Comparison of ENCODE assay signal across 24 cellular contexts in genomic region chr3:353191-353739, GRCh38.
DNase-seq lines count a peak whose midpoint lies in the region; ATAC-seq, FAIRE-seq and TF ChIP-seq lines count a peak whose summit lies in the region.
"Had no signal": no experiment of that assay in that cellular context is flagged by ENCODE, and none has a peak within 500 bp of the region (broad histone marks: within the 10 kb centered on the region; RNA-seq: fewer than 3 reads in every experiment).

No MANE protein-coding gene starts in this region.

- no peak overlapping the region for H2AK5ac ChIP-seq in IMR-90 (ENCODE audit: low read depth, low read length)

- H3K79me1 ChIP-seq in IMR-90 (ENCODE audit: low read depth in 1 of 2, low read length in 2 of 2): no peaks in the 10 kb centered on the region

- no peak overlapping the region for H2BK5ac ChIP-seq in IMR-90 (ENCODE audit: low read depth, low read length, poor library complexity, severe bottlenecking)

- CTCF ChIA-PET in IMR-90 (lab: Yijun Ruan, JAX) (interaction anchor here (1.4 kb wide), 1 partner anchor 23 kb away, joined by 4 read pairs; no protein-coding TSS in a partner anchor), GM10248 (lab: Yijun Ruan, JAX) (interaction anchor here (1.4 to 8.3 kb wide), 9 partner anchors 10 to 312 kb away, joined by 3 to 118 read pairs (median 12); no protein-coding TSS in a partner anchor)

- H2AFZ ChIP-seq in IMR-90 (replicated peaks; ENCODE audit: low read length, poor library complexity): no peak overlapping the region
- H2AFZ ChIP-seq: GM23248 had no signal

- H3K36me3 ChIP-seq in IMR-90 (ENCODE audit: control insufficient read depth, insufficient read depth, low read length) (no peaks in the 10 kb centered on the region), bronchial epithelial cell (ENCODE audit: control insufficient read depth, insufficient read depth, low read length) (no peaks in the 10 kb centered on the region), left lung (no peaks in the 10 kb centered on the region)

- ATAC-seq in IMR-90 (ENCODE audit: low read depth) (no peak), left lung (peak; percentile 64), HG03045 (IDR thresholded peaks at IDR 0.05; ENCODE audit: unreplicated experiment) (no peak)

- H3K9ac ChIP-seq in IMR-90 (ENCODE audit: low read depth, low read length): no peak overlapping the region
- H3K9ac ChIP-seq: GM23248 had no signal

- no peak overlapping the region for H3K4me3 ChIP-seq in IMR-90 (ENCODE audit: insufficient read depth, low read depth, low read length)
- no peak overlapping the region for H3K4me3 ChIP-seq in bronchial epithelial cell (ENCODE audit: low read depth, low read length)
- H3K4me3 ChIP-seq in left lung: no peak overlapping the region
- H3K4me3 ChIP-seq: GM23248, SK-N-MC had no signal

- intact Hi-C loops in IMR-90 (cut with micrococcal nuclease) (no loop called here), left lung (cut with DNase I) (no loop called here)

- no peak overlapping the region for H4K5ac ChIP-seq in IMR-90 (ENCODE audit: low read depth, low read length)

- H3K4ac ChIP-seq in IMR-90 (ENCODE audit: low read depth, low read length): no peak overlapping the region

- peak; percentile 6 for DNase-seq in NCI-H146 (lab: John Stamatoyannopoulos, UW)
- no peak for DNase-seq in NCI-H146 treated with DMSO at 0.1 percent for 48 hours (lab: John Stamatoyannopoulos, UW; ENCODE audit: unreplicated experiment)
- no peak for DNase-seq in IMR-90
- DNase-seq in bronchial epithelial cell (ENCODE audit: low read depth): peak; percentile 63
- DNase-seq in left lung: no peak
- no peak for DNase-seq in stimulated activated naive CD4-positive, alpha-beta T cell (lab: John Stamatoyannopoulos, UW)
- DNase-seq in GM10248 (ENCODE audit: extremely low spot score): no peak
- DNase-seq: Calu3, DMS79 treated with DMSO at 0.1 percent for 48 hours, GF-D8, GM23248, H7, NCI-H1092 treated with DMSO at 0.1 percent for 48 hours, NCI-H1436, NCI-H1930, NCI-H2107, NCI-H446 treated with DMSO at 0.1 percent for 48 hours, NCI-H526, SIG-M5, SW 1271 had no signal

- BruUV-seq in IMR-90 (replicated peaks; lab: Mats Ljungman, UMichigan): no TSS peak

- no peak for TF ChIP-seq RAD21 in IMR-90 (IDR thresholded peaks at IDR 0.05; ENCODE audit: low read length)

- no peak overlapping the region for H2BK20ac ChIP-seq in IMR-90 (ENCODE audit: low read depth, low read length)

- H3K14ac ChIP-seq in IMR-90 (replicated peaks; ENCODE audit: low read depth, low read length): no peak overlapping the region

- TF ChIP-seq POLR2A in IMR-90 (IDR thresholded peaks at IDR 0.05; ENCODE audit: low read depth, low read length): no peak

- POLR2A ChIA-PET in IMR-90 (lab: Charles Lee; ENCODE audit: unreplicated experiment): no interaction called here
- POLR2A ChIA-PET in GM10248 (lab: Yijun Ruan, JAX): no interaction called here

- no peak overlapping the region for H2AK9ac ChIP-seq in IMR-90 (replicated peaks; ENCODE audit: low read depth, low read length, poor library complexity)

- peaks cover 8% of the 10 kb centered on the region for H3K9me1 ChIP-seq in IMR-90 (ENCODE audit: insufficient read depth, low read length)

- TF ChIP-seq CTCF in IMR-90 (conservative IDR thresholded peaks at IDR 0.05; ENCODE audit: low read depth, low read length) (no peak), bronchial epithelial cell (IDR thresholded peaks at IDR 0.05; ENCODE audit: insufficient read depth, low read length, severe bottlenecking) (no peak), left lung (IDR thresholded peaks at IDR 0.05) (no peak), GM10248 (IDR thresholded peaks at IDR 0.05; ENCODE audit: control extremely low read depth, extremely low read depth, low read depth, missing control alignments) (no peak)

- no peak overlapping the region for H4K8ac ChIP-seq in IMR-90 (ENCODE audit: low read depth in 2 of 2, low read length in 2 of 2)

- dilution Hi-C loops in IMR-90 (cut with HindIII; ENCODE audit: low sequenced_read_pairs, unreplicated experiment): no loop called here

- no peaks in the 10 kb centered on the region for H4K20me1 ChIP-seq in IMR-90 (ENCODE audit: insufficient read depth, low read length)

- no peaks in the 10 kb centered on the region for H3K27me3 ChIP-seq in IMR-90 (ENCODE audit: control insufficient read depth, insufficient read depth, low read length)
- H3K27me3 ChIP-seq in bronchial epithelial cell (ENCODE audit: control insufficient read depth, insufficient read depth, low read length): no peaks in the 10 kb centered on the region
- H3K27me3 ChIP-seq in left lung: no peaks in the 10 kb centered on the region

- WGBS in IMR-90 (ENCODE audit: extremely low coverage in 2 of 2, insufficient read length in 1 of 2), 2 experiments: no CpG with 5 or more reads among the region's 3 CpGs

- H2BK15ac ChIP-seq in IMR-90 (ENCODE audit: low read depth, low read length): no peak overlapping the region

- no peak overlapping the region for H3K23ac ChIP-seq in IMR-90 (ENCODE audit: low read depth, low read length)

- peaks cover 18% of the 10 kb centered on the region for H3K4me1 ChIP-seq in IMR-90 (ENCODE audit: control insufficient read depth, insufficient read depth, low read length)
- H3K4me1 ChIP-seq in left lung: no peaks in the 10 kb centered on the region

- no peak for FAIRE-seq in bronchial epithelial cell (lab: Jason Lieb, UNC)
- FAIRE-seq: RCC 7860 had no signal

- H3K9me3 ChIP-seq in IMR-90 (ENCODE audit: control insufficient read depth, insufficient read depth, low read length) (no peaks in the 10 kb centered on the region), left lung (no peaks in the 10 kb centered on the region)

- no peak overlapping the region for H2BK120ac ChIP-seq in IMR-90 (ENCODE audit: low read depth, low read length)

- H4K91ac ChIP-seq in IMR-90 (ENCODE audit: insufficient read depth, low read depth, low read length): no peak overlapping the region

- no peak overlapping the region for H3K18ac ChIP-seq in IMR-90 (ENCODE audit: low read depth, low read length)

- in situ Hi-C loops in IMR-90 (cut with MboI; ENCODE audit: low sequenced_read_pairs): no loop called here

- H3K56ac ChIP-seq in IMR-90 (ENCODE audit: extremely low read depth, insufficient read depth, low read length): no peak overlapping the region

- no peak overlapping the region for H3K27ac ChIP-seq in IMR-90 (ENCODE audit: insufficient read depth, low read length)
- H3K27ac ChIP-seq in left lung: no peak overlapping the region
- H3K27ac ChIP-seq: 22Rv1, GM23248, SK-N-MC had no signal

- H3K4me2 ChIP-seq in IMR-90 (ENCODE audit: low read depth, low read length): no peak overlapping the region

TF ChIP-seq in IMR-90, 13 proteins besides CTCF, POLR2A, EP300 and RAD21:
- TF ChIP-seq USF2 (IDR thresholded peaks at IDR 0.05; ENCODE audit: low read depth, low read length) (no peak), NFE2L2 (IDR thresholded peaks at IDR 0.05; ENCODE audit: low read depth, low read length) (no peak), ELK1 (IDR thresholded peaks at IDR 0.05; ENCODE audit: borderline replicate concordance, low read depth, low read length) (no peak), RCOR1 (IDR thresholded peaks at IDR 0.05; ENCODE audit: insufficient replicate concordance, low read length) (no peak), MAFK (IDR thresholded peaks at IDR 0.05; ENCODE audit: low read depth, low read length) (peak; percentile 37; the same call in 1 of the 2 replicates)
TF ChIP-seq in IMR-90: peak in this region for 1.

Comparison
In these comparisons a context has a peak if more than half of its experiments do, and no peak if none do; other contexts are left out.
1. DNase-seq: peak in NCI-H146 (single experiment) and bronchial epithelial cell (single experiment); none in NCI-H146 treated with DMSO at 0.1 percent for 48 hours (single experiment), IMR-90 (single experiment), left lung (0 of 2), stimulated activated naive CD4-positive, alpha-beta T cell (0 of 6) and GM10248 (single experiment).